Comparison of ENCODE assay signal across 26 cellular contexts in the genomic region with DNA sequence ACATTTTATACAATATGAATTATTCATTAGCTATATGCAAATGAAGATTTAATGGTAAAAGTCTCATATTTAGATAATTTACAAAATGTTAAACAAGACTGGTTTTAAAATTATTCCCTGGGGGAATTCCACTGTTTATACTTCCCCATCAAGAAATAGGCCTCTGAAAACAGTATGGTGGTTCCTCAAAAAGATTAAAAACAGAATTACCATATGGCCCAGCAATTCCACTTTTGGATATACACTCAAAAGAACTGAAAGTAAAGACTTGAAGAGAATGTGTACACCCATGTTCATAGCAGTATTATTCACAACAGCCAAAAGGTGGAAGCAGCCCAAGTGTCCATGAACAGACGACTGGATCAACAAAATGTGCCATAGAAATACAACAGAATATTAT. TPM values are rescaled to one million over a fixed set of nuclear protein-coding genes. Genes with fewer than 3 reads are reported as not detected.
DNase-seq lines count a peak whose midpoint lies in the region; ATAC-seq, FAIRE-seq and TF ChIP-seq lines count a peak whose summit lies in the region.
"Had no signal": no experiment of that assay in that cellular context is flagged by ENCODE, and none has a peak within 500 bp of the region (broad histone marks: within the 10 kb centered on the region; RNA-seq: fewer than 3 reads in every experiment).

No MANE protein-coding gene starts in this region.

- peak overlapping the region; percentile 97; the same call in 1 of the 2 replicates for H3K27ac ChIP-seq in PC-9
- no peak overlapping the region for H3K27ac ChIP-seq in naive thymus-derived CD4-positive, alpha-beta T cell (ENCODE audit: low read depth, low read length)
- H3K27ac ChIP-seq in subcutaneous abdominal adipose tissue (ENCODE audit: low read depth, low read length) = peak overlapping the region; percentile 98
- no peak overlapping the region for H3K27ac ChIP-seq in HepG2 (ENCODE audit: extremely low read length, insufficient read depth, low read length)
- H3K27ac ChIP-seq: BLaER1, SJSA1 had no signal

- in situ Hi-C loops in HepG2 (cut with HindIII; ENCODE audit: extremely low pct_ligation_motif_present, low pct_unique_long_range_greater_than_20kb) = no loop called here

- H3K4me1 ChIP-seq in PC-9 (replicated peaks; ENCODE audit: insufficient read depth) (peaks cover 52% of the 10 kb centered on the region), subcutaneous abdominal adipose tissue (ENCODE audit: control insufficient read depth in 5 of 5, insufficient read depth in 5 of 5, low read length in 5 of 5) (peaks cover 9 to 50% (median 38%) of the 10 kb centered on the region in 5 donors), BE2C (no peaks in the 10 kb centered on the region), HepG2 (ENCODE audit: insufficient read depth, low read length) (no peaks in the 10 kb centered on the region)
- no peaks in the 10 kb centered on the region for H3K4me1 ChIP-seq in naive thymus-derived CD4-positive, alpha-beta T cell (ENCODE audit: control insufficient read depth in 2 of 2, insufficient read depth in 2 of 2, low read length in 2 of 2)

- H3K27me3 ChIP-seq in PC-9 (ENCODE audit: insufficient read depth, low read depth) = no peaks in the 10 kb centered on the region
- H3K27me3 ChIP-seq in naive thymus-derived CD4-positive, alpha-beta T cell (ENCODE audit: control insufficient read depth in 2 of 2, insufficient read depth in 2 of 2, low read length in 2 of 2) = no peaks in the 10 kb centered on the region
- no peaks in the 10 kb centered on the region for H3K27me3 ChIP-seq in subcutaneous abdominal adipose tissue (ENCODE audit: control insufficient read depth in 5 of 5, insufficient read depth in 4 of 5, low read length in 5 of 5)
- no peaks in the 10 kb centered on the region for H3K27me3 ChIP-seq in BE2C
- H3K27me3 ChIP-seq in HepG2 (ENCODE audit: control insufficient read depth in 1 of 2, insufficient read depth in 2 of 2, low read length in 2 of 2) = no peaks in the 10 kb centered on the region
- H3K27me3 ChIP-seq: SJSA1 had no signal

- peaks cover 8 to 45% (median 20%) of the 10 kb centered on the region in 5 donors for H3K36me3 Mint-ChIP-seq in naive thymus-derived CD4-positive, alpha-beta T cell
- H3K36me3 Mint-ChIP-seq in activated naive CD4-positive, alpha-beta T cell treated with anti-CD3 and anti-CD28 coated beads, Interleukin-2, amount 50 U/mL, for 72 hours = peaks cover 0 to 6% of the 10 kb centered on the region in 2 donors

- BruUV-seq in PC-9 (replicated peaks; lab: Mats Ljungman, UMichigan) (no TSS peak), HepG2 (replicated peaks; lab: Mats Ljungman, UMichigan) (no TSS peak)

- no peaks in the 10 kb centered on the region for H3K9me3 Mint-ChIP-seq in naive thymus-derived CD4-positive, alpha-beta T cell
- no peaks in the 10 kb centered on the region for H3K9me3 Mint-ChIP-seq in activated naive CD4-positive, alpha-beta T cell treated with anti-CD3 and anti-CD28 coated beads, Interleukin-2, amount 50 U/mL, for 72 hours
- H3K9me3 Mint-ChIP-seq: CD8-positive, alpha-beta memory T cell had no signal

- H2AFZ ChIP-seq in PC-9 = no peak overlapping the region
- H2AFZ ChIP-seq in HepG2 (ENCODE audit: low read length) = no peak overlapping the region

- peak overlapping the region in 1 of 5 donors; percentile 4 for H3K9ac ChIP-seq in subcutaneous abdominal adipose tissue (ENCODE audit: low read length in 5 of 5)
- no peak overlapping the region for H3K9ac ChIP-seq in HepG2 (ENCODE audit: insufficient read depth, low read depth, low read length)
- H3K9ac ChIP-seq: BLaER1 had no signal

- CTCF ChIA-PET in PC-9 (lab: Charles Lee) = no interaction called here
- CTCF ChIA-PET in naive thymus-derived CD4-positive, alpha-beta T cell (lab: Charles Lee) = interaction anchor here (0.7 kb wide), 1 partner anchor 457 kb away, joined by 3 read pairs; no protein-coding TSS in a partner anchor
- CTCF ChIA-PET in HepG2 (lab: Yijun Ruan, JAX; ENCODE audit: low intra/inter-chr PET ratio, low total read pairs) = no interaction called here

- no peaks in the 10 kb centered on the region for H3K27me3 Mint-ChIP-seq in naive thymus-derived CD4-positive, alpha-beta T cell
- H3K27me3 Mint-ChIP-seq: CD8-positive, alpha-beta memory T cell had no signal

- ATAC-seq in naive thymus-derived CD4-positive, alpha-beta T cell = peak; percentile 52
- ATAC-seq in activated naive CD4-positive, alpha-beta T cell treated with anti-CD3 and anti-CD28 coated beads, Interleukin-2, amount 50 U/mL, for 72 hours = no peak
- ATAC-seq in HepG2 = no peak
- ATAC-seq: K562 had no signal

- H3K9me3 ChIP-seq in PC-9 (ENCODE audit: insufficient read depth, low read depth) (no peaks in the 10 kb centered on the region), subcutaneous abdominal adipose tissue (ENCODE audit: control insufficient read depth in 5 of 5, low read length in 5 of 5) (no peaks in the 10 kb centered on the region), BE2C (no peaks in the 10 kb centered on the region), HepG2 (ENCODE audit: low read length) (no peaks in the 10 kb centered on the region)
- H3K9me3 ChIP-seq in naive thymus-derived CD4-positive, alpha-beta T cell (ENCODE audit: control insufficient read depth in 2 of 3, low read length in 3 of 3) = no peaks in the 10 kb centered on the region
- H3K9me3 ChIP-seq: BLaER1, SJSA1 had no signal

- H4K20me1 ChIP-seq in PC-9 (ENCODE audit: insufficient read depth) (no peaks in the 10 kb centered on the region), HepG2 (ENCODE audit: insufficient read depth, low read length) (no peaks in the 10 kb centered on the region)

- WGBS in HepG2 (ENCODE audit: low lambda C conversion rate) = 100% methylated on average over 1 of the region's 1 CpG

- no peak for TF ChIP-seq RAD21 in HepG2 (CRISPR knock-in tag; IDR thresholded peaks at IDR 0.05)

- H3K9me2 ChIP-seq in PC-9 (ENCODE audit: insufficient read depth) = no peaks in the 10 kb centered on the region

- DNase-seq in CD1c-positive myeloid dendritic cell (ENCODE audit: extremely low spot score) (peak; percentile 85), PC-9 (no peak), BE2C (no peak), HepG2 (ENCODE audit: low spot score) (no peak)
- no peak for DNase-seq in naive thymus-derived CD4-positive, alpha-beta T cell
- no peak for DNase-seq in activated naive CD4-positive, alpha-beta T cell treated with anti-CD3 and anti-CD28 coated beads, Interleukin-2, amount 50 U/mL, for 72 hours (ENCODE audit: low spot score in 2 of 2)
- DNase-seq: CD8-positive, alpha-beta memory T cell; DMS 273 treated with DMSO at 0.1 percent for 48 hours; DMS79; EL; GDM1; Kasumi-1; NCI-H1105 treated with DMSO at 0.1 percent for 48 hours; NCI-H146; NCI-H1930; NCI-H446 treated with DMSO at 0.1 percent for 48 hours; NCI-H526; NCI-H82; NK-92 treated with Interleukin-12 subunit alpha and Interleukin-12 subunit beta, amount 100 ng/mL, for 24 hours; Right ventricle myocardium superior; RPMI8226 had no signal

- peaks cover 26% of the 10 kb centered on the region for H3K36me3 ChIP-seq in PC-9 (ENCODE audit: low read depth)
- H3K36me3 ChIP-seq in naive thymus-derived CD4-positive, alpha-beta T cell (ENCODE audit: control insufficient read depth in 2 of 3, insufficient read depth in 3 of 3, low read length in 3 of 3) = peaks cover 0 to 48% (median 6%) of the 10 kb centered on the region in 3 experiments
- H3K36me3 ChIP-seq in subcutaneous abdominal adipose tissue (ENCODE audit: control insufficient read depth in 5 of 5, insufficient read depth in 5 of 5, low read length in 5 of 5) = peaks cover 9 to 36% (median 27%) of the 10 kb centered on the region in 5 donors
- H3K36me3 ChIP-seq in BE2C = peaks cover 17% of the 10 kb centered on the region
- peaks cover 3 to 36% of the 10 kb centered on the region in 2 experiments; a peak in 4 of 5 replicates for H3K36me3 ChIP-seq in HepG2 (replicated peaks in 1 of 2; ENCODE audit: control insufficient read depth in 1 of 2, insufficient read depth in 2 of 2, low read length in 2 of 2)

- H3K4me1 Mint-ChIP-seq in naive thymus-derived CD4-positive, alpha-beta T cell = peaks cover 0 to 13% (median 3%) of the 10 kb centered on the region in 7 donors

- TF ChIP-seq EP300 in HepG2 (IDR thresholded peaks at IDR 0.05; ENCODE audit: low read depth in 2 of 2, low read length in 2 of 2) (no peak), HepG2 (CRISPR knock-in tag; IDR thresholded peaks at IDR 0.05; ENCODE audit: borderline replicate concordance) (no peak)

- H3K4me3 ChIP-seq in PC-9 (no peak overlapping the region), subcutaneous abdominal adipose tissue (ENCODE audit: low read depth in 1 of 5, low read length in 5 of 5) (no peak overlapping the region), BE2C (ENCODE audit: low read depth, low read length) (no peak overlapping the region), HepG2 (replicated peaks in 1 of 3; ENCODE audit: insufficient read depth in 1 of 3, low read depth in 2 of 3, low read length in 3 of 3) (no peak overlapping the region)
- no peak overlapping the region for H3K4me3 ChIP-seq in naive thymus-derived CD4-positive, alpha-beta T cell (ENCODE audit: low read length)
- H3K4me3 ChIP-seq: BLaER1, K562, SJSA1 had no signal

- POLR2A ChIA-PET in PC-9 (lab: Charles Lee; ENCODE audit: unreplicated experiment) = no interaction called here
- POLR2A ChIA-PET in naive thymus-derived CD4-positive, alpha-beta T cell (lab: Charles Lee) = no interaction called here
- POLR2A ChIA-PET in HepG2 (lab: Yijun Ruan, JAX) = no interaction called here

- H3K27ac Mint-ChIP-seq in naive thymus-derived CD4-positive, alpha-beta T cell = no peak overlapping the region
- H3K27ac Mint-ChIP-seq in activated naive CD4-positive, alpha-beta T cell treated with anti-CD3 and anti-CD28 coated beads, Interleukin-2, amount 50 U/mL, for 72 hours = no peak overlapping the region

- no peak for FAIRE-seq in HepG2 (lab: Jason Lieb, UNC)
- FAIRE-seq: GM12891, K562 had no signal

- TF ChIP-seq POLR2A in HepG2 (IDR thresholded peaks at IDR 0.05; ENCODE audit: insufficient read depth in 1 of 2, low read depth in 2 of 2, low read length in 2 of 2) = no peak

- TF ChIP-seq CTCF in PC-9 (conservative IDR thresholded peaks at IDR 0.05) (no peak), BE2C (IDR thresholded peaks at IDR 0.05; ENCODE audit: low read depth, low read length) (no peak), HepG2 (CRISPR knock-in tag; IDR thresholded peaks at IDR 0.05) (no peak)

- H3K79me2 ChIP-seq in PC-9 (ENCODE audit: low read depth) (peaks cover 14% of the 10 kb centered on the region; the same call in 1 of the 2 replicates), HepG2 (ENCODE audit: insufficient read depth, low read length) (no peaks in the 10 kb centered on the region)

- H3F3A ChIP-seq in PC-9 (ENCODE audit: insufficient read depth, low read depth) = peaks cover 59% of the 10 kb centered on the region

- intact Hi-C loops in PC-9 (cut with micrococcal nuclease; ENCODE audit: unreplicated experiment) = no loop called here
- intact Hi-C loops in naive thymus-derived CD4-positive, alpha-beta T cell (cut with micrococcal nuclease) = no loop called here
- intact Hi-C loops in HepG2 (cut with micrococcal nuclease; ENCODE audit: unreplicated experiment) = no loop called here

- H3K4me2 ChIP-seq in PC-9 = no peak overlapping the region
- no peak overlapping the region for H3K4me2 ChIP-seq in HepG2 (ENCODE audit: low read depth, low read length)
- H3K4me2 ChIP-seq: BLaER1 had no signal

- H3K4me3 Mint-ChIP-seq in naive thymus-derived CD4-positive, alpha-beta T cell = no peak overlapping the region
- H3K4me3 Mint-ChIP-seq: CD8-positive, alpha-beta memory T cell had no signal

RNA-seq across cellular contexts. Expression of a gene that starts 24.8 kb away (rescaled TPM):
- total RNA-seq in PC-9 (2021) (172 and 175 TPM in 2 replicates), HepG2 (2016; rRNA removed; fragmentation: Illumina TruSeq; extraction: Trizol) (34.6 and 60.4 TPM in 2 replicates)
- 100 to 1,000 TPM in 1 of 5 experiments, 10 to 100 TPM in 1, 1 to 10 TPM in 3; 1.9 to 123 (median 2.7) TPM for total RNA-seq in naive thymus-derived CD4-positive, alpha-beta T cell
- polyA plus RNA-seq in naive thymus-derived CD4-positive, alpha-beta T cell = under 1 TPM in 1 of 2 donors, not detected in 1; 0.12 TPM
- total RNA-seq in activated naive CD4-positive, alpha-beta T cell treated with anti-CD3 and anti-CD28 coated beads, Interleukin-2, amount 50 U/mL, for 72 hours = under 1 TPM; 0.33 to 0.34 TPM
- polyA plus RNA-seq in BE2C (2012; ENCODE audit: insufficient read depth, insufficient read length, low read depth) = 1.4 TPM
- total RNA-seq in HepG2 (2016; cell fraction: cytosol; rRNA removed; fragmentation: Illumina TruSeq; extraction: Trizol; ENCODE audit: low read depth) = 15.6 and 16.8 TPM in 2 replicates
- total RNA-seq in HepG2 (2016; cell fraction: insoluble cytoplasmic fraction; rRNA removed; fragmentation: Illumina TruSeq; extraction: Trizol) = 26.1 and 65.2 TPM in 2 replicates
- 26.0 and 27.7 TPM in 2 replicates for total RNA-seq in HepG2 (2016; cell fraction: membrane; rRNA removed; fragmentation: Illumina TruSeq; extraction: Trizol)
- 86.6 and 113 TPM in 2 replicates for total RNA-seq in HepG2 (2016; cell fraction: nucleus; rRNA removed; fragmentation: Illumina TruSeq; extraction: Trizol)
- 91.6 and 133 TPM in 2 replicates for polyA plus RNA-seq in HepG2 (2011; rRNA removed)
- polyA plus RNA-seq in HepG2 (2011; cell fraction: cytosol; rRNA removed) = 71.6 and 76.1 TPM in 2 replicates
- 264 and 286 TPM in 2 replicates for polyA plus RNA-seq in HepG2 (2011; cell fraction: nucleus; rRNA removed)
- polyA plus RNA-seq in HepG2 (2012) = 157 and 182 TPM in 2 replicates
- 14.0 and 14.9 TPM in 2 replicates for polyA plus RNA-seq in HepG2 (2016; cell fraction: cytosol; fragmentation: Illumina TruSeq; extraction: Trizol; ENCODE audit: low read depth)
- polyA plus RNA-seq in HepG2 (2016; cell fraction: insoluble cytoplasmic fraction; fragmentation: Illumina TruSeq; extraction: Trizol; ENCODE audit: low read depth) = 44.3 and 62.9 TPM in 2 replicates
- polyA plus RNA-seq in HepG2 (2016; cell fraction: membrane; fragmentation: Illumina TruSeq; extraction: Trizol; ENCODE audit: low read depth) = 31.7 and 35.7 TPM in 2 replicates
- polyA plus RNA-seq in HepG2 (2016; cell fraction: nucleus; fragmentation: Illumina TruSeq; extraction: Trizol; ENCODE audit: insufficient read depth, low read depth) = 327 and 338 TPM in 2 replicates
- 0.07 and 103 TPM in 2 replicates for polyA minus RNA-seq in HepG2 (2011; rRNA and poly(A)+ RNA removed; ENCODE audit: low replicate concordance)
- polyA minus RNA-seq in HepG2 (2011; cell fraction: cytosol; rRNA and poly(A)+ RNA removed) = 60.8 and 79.8 TPM in 2 replicates
- polyA minus RNA-seq in HepG2 (2011; cell fraction: nucleus; rRNA and poly(A)+ RNA removed) = 44.8 and 60.0 TPM in 2 replicates
- polyA plus RNA-seq: CD8-positive, alpha-beta memory T cell had no signal

RNA-seq across cellular contexts. Expression of a gene that starts 54.4 kb away (rescaled TPM):
- total RNA-seq in PC-9 (2021) (49.3 and 57.6 TPM in 2 replicates), HepG2 (2016; rRNA removed; fragmentation: Illumina TruSeq; extraction: Trizol) (44.4 and 69.5 TPM in 2 replicates)
- total RNA-seq in naive thymus-derived CD4-positive, alpha-beta T cell = 10 to 100 TPM; 24.3 to 31.7 (median 28.4) TPM
- polyA plus RNA-seq in naive thymus-derived CD4-positive, alpha-beta T cell = 10 to 100 TPM; 29.8 to 32.8 TPM
- total RNA-seq in activated naive CD4-positive, alpha-beta T cell treated with anti-CD3 and anti-CD28 coated beads, Interleukin-2, amount 50 U/mL, for 72 hours = 10 to 100 TPM; 12.4 to 13.1 TPM
- polyA plus RNA-seq in BE2C (2012; ENCODE audit: insufficient read depth, insufficient read length, low read depth) = 35.1 TPM
- 14.8 and 16.1 TPM in 2 replicates for total RNA-seq in HepG2 (2016; cell fraction: cytosol; rRNA removed; fragmentation: Illumina TruSeq; extraction: Trizol; ENCODE audit: low read depth)
- total RNA-seq in HepG2 (2016; cell fraction: insoluble cytoplasmic fraction; rRNA removed; fragmentation: Illumina TruSeq; extraction: Trizol) = 44.6 and 83.7 TPM in 2 replicates
- 19.4 and 21.8 TPM in 2 replicates for total RNA-seq in HepG2 (2016; cell fraction: membrane; rRNA removed; fragmentation: Illumina TruSeq; extraction: Trizol)
- total RNA-seq in HepG2 (2016; cell fraction: nucleus; rRNA removed; fragmentation: Illumina TruSeq; extraction: Trizol) = 26.9 and 31.9 TPM in 2 replicates
- polyA plus RNA-seq in HepG2 (2011; rRNA removed) = 16.5 and 17.6 TPM in 2 replicates
- 13.1 and 25.8 TPM in 2 replicates for polyA plus RNA-seq in HepG2 (2011; cell fraction: cytosol; rRNA removed)
- 10.5 and 11.5 TPM in 2 replicates for polyA plus RNA-seq in HepG2 (2011; cell fraction: nucleus; rRNA removed)
- polyA plus RNA-seq in HepG2 (2012) = 22.0 and 35.9 TPM in 2 replicates
- 4.3 and 5.8 TPM in 2 replicates for polyA plus RNA-seq in HepG2 (2016; cell fraction: cytosol; fragmentation: Illumina TruSeq; extraction: Trizol; ENCODE audit: low read depth)
- polyA plus RNA-seq in HepG2 (2016; cell fraction: insoluble cytoplasmic fraction; fragmentation: Illumina TruSeq; extraction: Trizol; ENCODE audit: low read depth) = 44.5 and 54.7 TPM in 2 replicates
- 8.7 and 9.0 TPM in 2 replicates for polyA plus RNA-seq in HepG2 (2016; cell fraction: membrane; fragmentation: Illumina TruSeq; extraction: Trizol; ENCODE audit: low read depth)
- polyA plus RNA-seq in HepG2 (2016; cell fraction: nucleus; fragmentation: Illumina TruSeq; extraction: Trizol; ENCODE audit: insufficient read depth, low read depth) = 14.9 and 16.6 TPM in 2 replicates
- polyA minus RNA-seq in HepG2 (2011; rRNA and poly(A)+ RNA removed; ENCODE audit: low replicate concordance) = 52.1 and 55.9 TPM in 2 replicates
- 20.8 and 31.4 TPM in 2 replicates for polyA minus RNA-seq in HepG2 (2011; cell fraction: cytosol; rRNA and poly(A)+ RNA removed)
- 37.1 and 44.4 TPM in 2 replicates for polyA minus RNA-seq in HepG2 (2011; cell fraction: nucleus; rRNA and poly(A)+ RNA removed)

Comparison
In these comparisons a context has a peak if more than half of its experiments do, and no peak if none do; other contexts are left out.
1. H3K27ac ChIP-seq: peak in PC-9 (single experiment) and subcutaneous abdominal adipose tissue (single experiment); none in naive thymus-derived CD4-positive, alpha-beta T cell (single experiment) and HepG2 (single experiment).